Comparison of ENCODE assay signal across 31 cellular contexts in genomic region chr21:41357546-41357945, GRCh38. TPM values are rescaled to one million over a fixed set of nuclear protein-coding genes. Genes with fewer than 3 reads are reported as not detected.
"Had no signal": no experiment of that assay in that cellular context is flagged by ENCODE, and none has a peak within 500 bp of the region (broad histone marks: within the 10 kb centered on the region; RNA-seq: fewer than 3 reads in every experiment).

No MANE protein-coding gene starts in this region.

- H3K36me3 ChIP-seq: gastroesophageal sphincter, left lung, ovary, right lobe of liver, tibial nerve, WERI-Rb-1 had no signal

- H3K27me3 ChIP-seq: gastroesophageal sphincter, hepatocyte, left lung, ovary, right lobe of liver, tibial nerve had no signal

- H3K4me2 ChIP-seq: hepatocyte had no signal

- H3K9me3 Mint-ChIP-seq: activated T-helper 2 cell treated with anti-CD3 and anti-CD28 coated beads, Interferon-gamma antibody, Interleukin-2, Interleukin-4, amounts not matched to agents 10 μg/mL and 5 μg/mL and 100 μg/mL, durations not matched to agents 14 hours and 24 hours and 36 hours; effector memory CD8-positive, alpha-beta T cell; nephron had no signal

- H3K4me1 ChIP-seq: right lobe of liver had no signal

- H2AFZ ChIP-seq: hepatocyte had no signal

- H3K4me3 Mint-ChIP-seq: activated naive CD8-positive, alpha-beta T cell; effector memory CD8-positive, alpha-beta T cell; nephron; T-helper 17 cell had no signal

- ATAC-seq: effector memory CD8-positive, alpha-beta T cell; gastroesophageal sphincter; left lung; right lobe of liver; SK-N-SH treated with all-trans-retinoic acid at 6 μM for 48 hours; T-helper 17 cell had no signal

- H3K27ac Mint-ChIP-seq: activated naive CD8-positive, alpha-beta T cell; activated T-helper 2 cell treated with anti-CD3 and anti-CD28 coated beads, Interferon-gamma antibody, Interleukin-2, Interleukin-4, amounts not matched to agents 10 μg/mL and 5 μg/mL and 100 μg/mL, durations not matched to agents 14 hours and 24 hours and 36 hours; nephron; progenitor cell of endocrine pancreas; T-helper 17 cell had no signal

- H3K27me3 Mint-ChIP-seq: activated naive CD8-positive, alpha-beta T cell; effector memory CD8-positive, alpha-beta T cell; T-helper 17 cell had no signal

- H3K36me3 Mint-ChIP-seq: activated naive CD8-positive, alpha-beta T cell had no signal

- DNase-seq: activated CD4-positive, alpha-beta T cell treated with anti-CD3 and anti-CD28 coated beads for 1 hour; activated CD4-positive, alpha-beta T cell treated with anti-CD3 and anti-CD28 coated beads, Interleukin-2, amount 50 U/mL, for 48 hours; activated T-cell treated with anti-CD3 and anti-CD28 coated beads, Interleukin-2, amount 50 U/mL, for 48 hours; anterior cingulate cortex; cerebellar nuclear complex; effector memory CD8-positive, alpha-beta T cell; left lung; ovary; right lobe of liver; stimulated activated CD4-positive, alpha-beta T cell treated with anti-CD3 and anti-CD28 coated beads, Interleukin-2, amount 100 ng/mL, for 48 hours; stimulated activated naive CD4-positive, alpha-beta T cell treated with Interleukin-2 at 50 U/mL for 16 hours; T-helper 17 cell; T1000; WERI-Rb-1 had no signal

- H3K79me2 ChIP-seq: hepatocyte had no signal

- H3K27ac ChIP-seq: coronary artery, gastroesophageal sphincter, hepatocyte, left lung, ovary, right lobe of liver, WERI-Rb-1 had no signal

- H3K4me3 ChIP-seq: coronary artery, gastroesophageal sphincter, hepatocyte, left lung, lung, ovary, right lobe of liver, tibial nerve had no signal

- H3K9me3 ChIP-seq: gastroesophageal sphincter, left lung, ovary, right lobe of liver, tibial nerve had no signal

RNA-seq across cellular contexts. Expression of gene MX2, which starts 4.3 kb away (rescaled TPM):
- total RNA-seq: endothelial cell of umbilical vein had no signal

RNA-seq across cellular contexts. Expression of gene FAM3B, which starts 40.9 kb away (rescaled TPM):
- total RNA-seq: activated T-helper 2 cell treated with anti-CD3 and anti-CD28 coated beads, Interferon-gamma antibody, Interleukin-2, Interleukin-4, amounts not matched to agents 10 μg/mL and 5 μg/mL and 100 μg/mL, durations not matched to agents 14 hours and 24 hours and 36 hours; bronchial epithelial cell; endothelial cell of umbilical vein; fibroblast of lung; fibroblast of villous mesenchyme; renal cortical epithelial cell; skeletal muscle tissue; T-helper 17 cell; temporal lobe; tibial nerve had no signal
- polyA plus RNA-seq: endothelial cell of umbilical vein, fibroblast of lung had no signal
